ENCODE assay signal across 25 cellular contexts in genomic region chr14:64178814-64179213, GRCh38.
"Had no signal": no experiment of that assay in that cellular context is flagged by ENCODE, and none has a peak within 500 bp of the region (broad histone marks: within the 10 kb centered on the region; RNA-seq: fewer than 3 reads in every experiment).

No MANE protein-coding gene starts in this region.

- H3K27ac Mint-ChIP-seq: activated CD8-positive, alpha-beta memory T cell treated with anti-CD3 and anti-CD28 coated beads, Interleukin-2, amount 10 ng/mL, durations not matched to agents 7 days and 5 days; activated naive CD4-positive, alpha-beta T cell treated with anti-CD3 and anti-CD28 coated beads for 36 hours; brain had no signal

- H3K9me3 Mint-ChIP-seq: activated naive CD4-positive, alpha-beta T cell treated with anti-CD3 and anti-CD28 coated beads for 36 hours; activated T-cell treated with anti-CD3 and anti-CD28 coated beads, Interleukin-2, amount 50 U/mL, for 4 hours; central memory CD8-positive, alpha-beta T cell; T-cell had no signal

- ATAC-seq: activated CD8-positive, alpha-beta memory T cell treated with anti-CD3 and anti-CD28 coated beads, Interleukin-2, amount 10 ng/mL, durations not matched to agents 7 days and 5 days; activated T-cell treated with anti-CD3 and anti-CD28 coated beads, Interleukin-2, amount 50 U/mL, for 4 hours; Panc1; Right ventricle myocardium inferior had no signal

- H3K27me3 Mint-ChIP-seq: activated CD8-positive, alpha-beta memory T cell treated with anti-CD3 and anti-CD28 coated beads, Interleukin-2, amount 10 ng/mL, durations not matched to agents 7 days and 5 days; brain; central memory CD8-positive, alpha-beta T cell; T-cell had no signal

- DNase-seq: activated CD4-positive, alpha-beta T cell treated with anti-CD3 and anti-CD28 coated beads, Interleukin-2, amount 50 U/mL, for 1 hour; activated CD8-positive, alpha-beta memory T cell treated with anti-CD3 and anti-CD28 coated beads, Interleukin-2, amount 10 ng/mL, durations not matched to agents 7 days and 5 days; activated gamma-delta T cell; activated naive CD4-positive, alpha-beta T cell treated with anti-CD3 and anti-CD28 coated beads for 36 hours; activated T-cell treated with anti-CD3 and anti-CD28 coated beads, Interleukin-2, amount 50 U/mL, for 4 hours; amygdala; IMR-90; KG1; NCI-H1092; NCI-H1417; NCI-H2029; NCI-H2107; NCI-H2171 treated with DMSO at 0.1 percent for 48 hours; NCI-H226; NCI-H526; NCI-H82; RPMI8226; T-cell; T-helper 2 cell; WERI-Rb-1 had no signal

- H3K27ac ChIP-seq: SK-N-MC, WERI-Rb-1 had no signal

- H3K4me3 ChIP-seq: SK-N-MC had no signal

- H3K4me1 Mint-ChIP-seq: activated CD8-positive, alpha-beta memory T cell treated with anti-CD3 and anti-CD28 coated beads, Interleukin-2, amount 10 ng/mL, durations not matched to agents 7 days and 5 days; brain had no signal

- H3K4me3 Mint-ChIP-seq: activated CD8-positive, alpha-beta memory T cell treated with anti-CD3 and anti-CD28 coated beads, Interleukin-2, amount 10 ng/mL, durations not matched to agents 7 days and 5 days; activated naive CD4-positive, alpha-beta T cell treated with anti-CD3 and anti-CD28 coated beads for 36 hours; activated T-cell treated with anti-CD3 and anti-CD28 coated beads, Interleukin-2, amount 50 U/mL, for 4 hours; brain; central memory CD8-positive, alpha-beta T cell; T-cell had no signal
